In genomic region chr1:43292151-43292550, GRCh38 we compare ENCODE assay signal across 21 cellular contexts. TPM values are rescaled to one million over a fixed set of nuclear protein-coding genes. Genes with fewer than 3 reads are reported as not detected.
"Had no signal": no experiment of that assay in that cellular context is flagged by ENCODE, and none has a peak within 500 bp of the region (broad histone marks: within the 10 kb centered on the region; RNA-seq: fewer than 3 reads in every experiment).

No MANE protein-coding gene starts in this region.

- H3K4me3 ChIP-seq: ascending aorta, colonic mucosa, esophagus squamous epithelium, gastrocnemius medialis, psoas muscle, skin epidermis, testis had no signal

- H3K9me3 ChIP-seq: ascending aorta, colonic mucosa, esophagus squamous epithelium, gastrocnemius medialis, psoas muscle, testis had no signal

- H3K36me3 ChIP-seq: ascending aorta, brain microvascular endothelial cell, colonic mucosa, esophagus squamous epithelium, gastrocnemius medialis had no signal

- H3K27me3 ChIP-seq: ascending aorta, brain microvascular endothelial cell, colonic mucosa, esophagus squamous epithelium, gastrocnemius medialis, testis had no signal

- H3K27ac ChIP-seq: ascending aorta, brain microvascular endothelial cell, colonic mucosa, psoas muscle, testis had no signal

- DNase-seq: activated CD4-positive, alpha-beta T cell treated with anti-CD3 and anti-CD28 coated beads for 1 hour; activated CD4-positive, alpha-beta T cell treated with anti-CD3 and anti-CD28 coated beads, Interleukin-2, amount 50 U/mL, for 1 hour; activated CD8-positive, alpha-beta T cell treated with anti-CD3 and anti-CD28 coated beads, Interleukin-2, amount 10 ng/mL, durations not matched to agents 7 days and 5 days; activated T-cell treated with anti-CD3 and anti-CD28 coated beads, Interleukin-2, amount 50 U/mL, for 1 hour; brain microvascular endothelial cell; central memory CD4-positive, alpha-beta T cell; colonic mucosa; esophagus squamous epithelium; gastrocnemius medialis; head of caudate nucleus; psoas muscle; right cardiac atrium; stimulated activated CD4-positive, alpha-beta T cell treated with anti-CD3 and anti-CD28 coated beads, Interleukin-2, amount 100 ng/mL, for 24 hours; stimulated activated naive CD8-positive, alpha-beta T cell treated with anti-CD3 and anti-CD28 coated beads, Interleukin-15, amount 100 ng/mL, for 72 hours; T-cell; testis had no signal

RNA-seq across cellular contexts. Expression of gene C1orf210, which starts 6.8 kb away (rescaled TPM):
- total RNA-seq: activated CD8-positive, alpha-beta T cell treated with anti-CD3 and anti-CD28 coated beads, Interleukin-2, amount 10 ng/mL, durations not matched to agents 7 days and 5 days; activated naive CD4-positive, alpha-beta T cell treated with anti-CD3 and anti-CD28 coated beads, Interleukin-2, amount 50 U/mL, for 72 hours; ascending aorta; natural killer cell treated with Interleukin-12 subunit alpha and Interleukin-12 subunit beta and Interleukin-15 and Interleukin-18, amount 100 ng/mL, for 72 hours; osteocyte; psoas muscle; right cardiac atrium had no signal

RNA-seq across cellular contexts. Expression of gene TIE1, which starts 8.6 kb away (rescaled TPM):
- total RNA-seq: osteocyte had no signal

RNA-seq across cellular contexts. Expression of gene TMEM125, which starts 22.4 kb away (rescaled TPM):
- total RNA-seq: activated CD8-positive, alpha-beta T cell treated with anti-CD3 and anti-CD28 coated beads, Interleukin-2, amount 10 ng/mL, durations not matched to agents 7 days and 5 days; ascending aorta; gastrocnemius medialis; natural killer cell treated with Interleukin-12 subunit alpha and Interleukin-12 subunit beta and Interleukin-15 and Interleukin-18, amount 100 ng/mL, for 72 hours; osteocyte; psoas muscle had no signal
- polyA plus RNA-seq: psoas muscle had no signal

RNA-seq across cellular contexts. Expression of gene MPL, which starts 45.5 kb away (rescaled TPM):
- total RNA-seq: activated CD8-positive, alpha-beta T cell treated with anti-CD3 and anti-CD28 coated beads, Interleukin-2, amount 10 ng/mL, durations not matched to agents 7 days and 5 days; activated naive CD4-positive, alpha-beta T cell treated with anti-CD3 and anti-CD28 coated beads, Interleukin-2, amount 50 U/mL, for 72 hours; ascending aorta; esophagus squamous epithelium; gastrocnemius medialis; natural killer cell treated with Interleukin-12 subunit alpha and Interleukin-12 subunit beta and Interleukin-15 and Interleukin-18, amount 100 ng/mL, for 72 hours; osteocyte had no signal
